In genomic region chr12:113259499-113259953, GRCh38 we compare ENCODE assay signal across 9 cellular contexts. TPM values are rescaled to one million over a fixed set of nuclear protein-coding genes. Genes with fewer than 3 reads are reported as not detected.
DNase-seq lines count a peak whose midpoint lies in the region; ATAC-seq and TF ChIP-seq lines count a peak whose summit lies in the region.
"Had no signal": no experiment of that assay in that cellular context is flagged by ENCODE, and none has a peak within 500 bp of the region (broad histone marks: within the 10 kb centered on the region; RNA-seq: fewer than 3 reads in every experiment).

No MANE protein-coding gene starts in this region.

- no peaks in the 10 kb centered on the region for H3K79me2 ChIP-seq in GM23248 (ENCODE audit: insufficient read depth)
- H3K79me2 ChIP-seq in parathyroid adenoma, result peaks cover 8% of the 10 kb centered on the region

- POLR2A ChIA-PET in HEK293T (lab: Yijun Ruan, JAX), result no interaction called here

- H3K4me1 ChIP-seq in GM23248 (ENCODE audit: insufficient read depth), result peaks cover 4% of the 10 kb centered on the region; the same call in 1 of the 2 replicates
- H3K4me1 ChIP-seq in parathyroid adenoma, result peaks cover 19% of the 10 kb centered on the region

- H3K27ac ChIP-seq in GM23248 (no peak overlapping the region), parathyroid adenoma (peak overlapping the region; percentile 31)
- H3K27ac ChIP-seq: HL-60 had no signal

- no peak overlapping the region for H3K9ac ChIP-seq in GM23248
- H3K9ac ChIP-seq in parathyroid adenoma, result no peak overlapping the region

- no peak overlapping the region for H3K4me2 ChIP-seq in GM23248 (ENCODE audit: unreplicated experiment)
- H3K4me2 ChIP-seq in parathyroid adenoma (ENCODE audit: low read length), result no peak overlapping the region

- no peak for TF ChIP-seq CTCF in parathyroid adenoma (IDR thresholded peaks at IDR 0.05)

- no peaks in the 10 kb centered on the region for H3F3A ChIP-seq in GM23248 (ENCODE audit: insufficient read depth)

- no peaks in the 10 kb centered on the region for H4K20me1 ChIP-seq in GM23248 (ENCODE audit: insufficient read depth)

- H3K9me3 ChIP-seq in GM23248 (ENCODE audit: low read depth), result no peaks in the 10 kb centered on the region
- H3K9me3 ChIP-seq in parathyroid adenoma (ENCODE audit: control insufficient read depth, low read length), result no peaks in the 10 kb centered on the region

- no peak for ATAC-seq in GM18907 (IDR thresholded peaks at IDR 0.05; ENCODE audit: unreplicated experiment)

- in situ Hi-C loops in GM23248 (cut with MboI), result no loop called here

- CTCF ChIA-PET in HEK293T (lab: Yijun Ruan, JAX), result no interaction called here

- no peaks in the 10 kb centered on the region for H3K27me3 ChIP-seq in GM23248 (replicated peaks; ENCODE audit: insufficient read depth)
- H3K27me3 ChIP-seq in parathyroid adenoma (ENCODE audit: control insufficient read depth, insufficient read depth, low read length), result no peaks in the 10 kb centered on the region

- H3K36me3 ChIP-seq in GM23248 (ENCODE audit: low read depth) (no peaks in the 10 kb centered on the region), parathyroid adenoma (ENCODE audit: control insufficient read depth, insufficient read depth, low read length) (no peaks in the 10 kb centered on the region)

- no peaks in the 10 kb centered on the region for H3K9me2 ChIP-seq in GM23248 (ENCODE audit: insufficient read depth)

- 24 to 39% methylated on average over 2 of the region's 2 CpGs for WGBS in GM23248 (ENCODE audit: low coverage in 1 of 2, low lambda C conversion rate in 2 of 2, missing lambda C conversion rate in 2 of 2), 2 experiments

- H3K4me3 ChIP-seq in GM23248, result no peak overlapping the region
- H3K4me3 ChIP-seq in parathyroid adenoma (ENCODE audit: low read depth, low read length), result no peak overlapping the region

- peak; percentile 53 for DNase-seq in GM23248
- peak; percentile 74 for DNase-seq in RPMI7951 (ENCODE audit: low read depth)
- DNase-seq in foreskin melanocyte, result peak; percentile 19
- DNase-seq in 8988T, result no peak
- no peak for DNase-seq in activated CD4-positive, alpha-beta T cell treated with anti-CD3 and anti-CD28 coated beads, Interleukin-2, amount 50 U/mL, for 48 hours
- no peak for DNase-seq in HEK293T (ENCODE audit: extremely low spot score)

- peak overlapping the region; percentile 6; the same call in 1 of the 2 replicates for H2AFZ ChIP-seq in GM23248
- H2AFZ ChIP-seq in parathyroid adenoma, result no peak overlapping the region

TF ChIP-seq in HEK293T, 16 proteins besides CTCF, POLR2A, EP300 and RAD21:
- TF ChIP-seq ELF4 (IDR thresholded peaks at IDR 0.05) (no peak), BHLHE40 (IDR thresholded peaks at IDR 0.05; ENCODE audit: borderline replicate concordance) (no peak), PKNOX1 (IDR thresholded peaks at IDR 0.05) (no peak)

RNA-seq across cellular contexts. Expression of gene TPCN1, which starts 38.3 kb away (rescaled TPM):
- 9.0 and 11.6 TPM in 2 replicates for total RNA-seq in GM23248 (2014; rRNA removed; shearing (Covaris generic))
- polyA plus RNA-seq in GM23248 (2016; fragmentation: Nextera tagmentation; extraction: Ambion mirVana), result 15.9 and 17.6 TPM in 2 replicates
- 30.4 and 38.6 TPM in 2 replicates for total RNA-seq in RPMI7951 (2014; rRNA removed; shearing (Covaris generic))

Comparison
In these comparisons a context has a peak if more than half of its experiments do, and no peak if none do; other contexts are left out.
1. DNase-seq: peak in GM23248 (single experiment), RPMI7951 (single experiment) and foreskin melanocyte (single experiment); none in 8988T (single experiment), activated CD4-positive, alpha-beta T cell treated with anti-CD3 and anti-CD28 coated beads, Interleukin-2, amount 50 U/mL, for 48 hours (0 of 2) and HEK293T (single experiment).